In genomic region chr9:113219972-113220371, GRCh38 we compare ENCODE assay signal across 8 cellular contexts. TPM values are rescaled to one million over a fixed set of nuclear protein-coding genes. Genes with fewer than 3 reads are reported as not detected.
DNase-seq lines count a peak whose midpoint lies in the region; ATAC-seq and TF ChIP-seq lines count a peak whose summit lies in the region.

No MANE protein-coding gene starts in this region.

- intact Hi-C loops in PC-9 (cut with micrococcal nuclease; ENCODE audit: unreplicated experiment) (loop anchor here (2.0 to 5.0 kb wide), 3 partner anchors 55 to 362 kb away; partner anchors contain the start of genes CDC26 and PRPF4), psoas muscle (cut with DNase I) (loop anchor here (2.0 kb wide), 1 partner anchor 55 kb away; the partner anchor contains the start of genes CDC26 (in 2 of the 2) and PRPF4 (in 2 of the 2))

- H3K27me3 ChIP-seq in PC-9 (ENCODE audit: insufficient read depth, low read depth) (no peaks in the 10 kb centered on the region), psoas muscle (ENCODE audit: insufficient read depth in 3 of 3, low read length in 2 of 3) (no peaks in the 10 kb centered on the region)

- DNase-seq in stimulated activated CD4-positive, alpha-beta T cell treated with anti-CD3 and anti-CD28 coated beads, Interleukin-2, amount 100 ng/mL, for 48 hours = peak; percentile 3 to 6
- no peak for DNase-seq in stimulated activated CD4-positive, alpha-beta T cell treated with anti-CD3 and anti-CD28 coated beads, Interleukin-4, amount 100 ng/mL, for 1 hour
- no peak for DNase-seq in PC-9
- no peak for DNase-seq in epithelial cell of prostate (ENCODE audit: low read depth, low spot score)
- no peak for DNase-seq in psoas muscle
- no peak for DNase-seq in anterior cingulate cortex (lab: John Stamatoyannopoulos, UW)
- no peak for DNase-seq in ecto neural progenitor cell (ENCODE audit: low spot score)

- H3K4me1 ChIP-seq in PC-9 (replicated peaks; ENCODE audit: insufficient read depth) = peaks cover 29% of the 10 kb centered on the region
- peaks cover 22% of the 10 kb centered on the region for H3K4me1 ChIP-seq in psoas muscle

- peaks cover 65% of the 10 kb centered on the region for H3K79me2 ChIP-seq in PC-9 (ENCODE audit: low read depth)

- H3K4me3 ChIP-seq in PC-9 = peak overlapping the region; percentile 79
- H3K4me3 ChIP-seq in psoas muscle = peak overlapping the region; percentile 79

- no peaks in the 10 kb centered on the region; the same call in 1 of the 2 replicates for H3F3A ChIP-seq in PC-9 (ENCODE audit: insufficient read depth, low read depth)

- H3K27ac ChIP-seq in PC-9 (no peak overlapping the region), epithelial cell of prostate (peak overlapping the region; percentile 72), psoas muscle (peak overlapping the region; percentile 91)

- H2AFZ ChIP-seq in PC-9 = no peak overlapping the region

- TF ChIP-seq CTCF in PC-9 (conservative IDR thresholded peaks at IDR 0.05) = no peak
- no peak for TF ChIP-seq CTCF in psoas muscle (IDR thresholded peaks at IDR 0.05)

- no peaks in the 10 kb centered on the region for H3K9me3 ChIP-seq in PC-9 (ENCODE audit: insufficient read depth, low read depth)
- H3K9me3 ChIP-seq in psoas muscle = no peaks in the 10 kb centered on the region

- H3K9me2 ChIP-seq in PC-9 (ENCODE audit: insufficient read depth) = no peaks in the 10 kb centered on the region

- no peaks in the 10 kb centered on the region for H4K20me1 ChIP-seq in PC-9 (ENCODE audit: insufficient read depth)

- ATAC-seq in HG02870 (IDR thresholded peaks at IDR 0.05; ENCODE audit: unreplicated experiment) (peak; percentile 49), psoas muscle (no peak)

- POLR2A ChIA-PET in PC-9 (lab: Charles Lee; ENCODE audit: unreplicated experiment) = interaction anchor here (0.6 to 0.7 kb wide), 3 partner anchors 151 to 1342 kb away, joined by 4 to 5 read pairs (median 4); no protein-coding TSS in a partner anchor

- 18 to 30% (median 20%) methylated on average over 1 of the region's 1 CpG for WGBS in psoas muscle, 3 donors

- peak overlapping the region; percentile 100 for H3K4me2 ChIP-seq in PC-9

- CTCF ChIA-PET in PC-9 (lab: Charles Lee) = interaction anchor here (0.6 to 2.2 kb wide), 2 partner anchors 55 to 374 kb away, joined by 5 to 9 read pairs; partner anchors contain the start of genes CDC26 and PRPF4

- no TSS peak for BruUV-seq in PC-9 (replicated peaks; lab: Mats Ljungman, UMichigan)

- peaks cover 4% of the 10 kb centered on the region; the same call in 1 of the 2 replicates for H3K36me3 ChIP-seq in PC-9 (ENCODE audit: low read depth)
- peaks cover 0 to 10% of the 10 kb centered on the region in 2 donors for H3K36me3 ChIP-seq in psoas muscle (ENCODE audit: insufficient read depth in 1 of 2, low read depth in 1 of 2)

RNA-seq across cellular contexts. Expression of gene FKBP15, which starts 1.1 kb away (rescaled TPM):
- total RNA-seq in PC-9 (2021) (23.3 and 33.5 TPM in 2 replicates), psoas muscle (10 to 100 TPM; 13.6 to 18.4 (median 17.9) TPM)
- 10 to 100 TPM; 10.5 to 15.8 (median 11.0) TPM for polyA plus RNA-seq in psoas muscle

RNA-seq across cellular contexts. Expression of gene SLC31A1, which starts 1.4 kb away (rescaled TPM):
- total RNA-seq in PC-9 (2021) (24.9 and 27.2 TPM in 2 replicates), psoas muscle (1 to 10 TPM; 4.1 to 6.7 (median 4.8) TPM)
- 10 to 100 TPM in 1 of 3 donors, 1 to 10 TPM in 2; 3.3 to 10.2 (median 9.5) TPM for polyA plus RNA-seq in psoas muscle

RNA-seq across cellular contexts. Expression of gene CDC26, which starts 55.4 kb away (rescaled TPM):
- total RNA-seq in PC-9 (2021) (40.4 and 43.4 TPM in 2 replicates), psoas muscle (10 to 100 TPM; 22.4 to 25.6 (median 24.0) TPM)
- 100 to 1,000 TPM in 1 of 3 donors, 10 to 100 TPM in 2; 53.2 to 112 (median 75.0) TPM for polyA plus RNA-seq in psoas muscle

RNA-seq across cellular contexts. Expression of gene PRPF4, which starts 55.5 kb away (rescaled TPM):
- total RNA-seq in PC-9 (2021) (31.6 and 36.3 TPM in 2 replicates), psoas muscle (10 to 100 TPM; 10.9 to 22.5 (median 19.8) TPM)
- polyA plus RNA-seq in psoas muscle = 10 to 100 TPM; 12.2 to 33.4 (median 30.4) TPM

Comparison
In these comparisons a context has a peak if more than half of its experiments do, and no peak if none do; other contexts are left out.
1. DNase-seq: peak in stimulated activated CD4-positive, alpha-beta T cell treated with anti-CD3 and anti-CD28 coated beads, Interleukin-2, amount 100 ng/mL, for 48 hours (2 of 2); none in stimulated activated CD4-positive, alpha-beta T cell treated with anti-CD3 and anti-CD28 coated beads, Interleukin-4, amount 100 ng/mL, for 1 hour (single experiment), PC-9 (0 of 2), epithelial cell of prostate (single experiment), psoas muscle (0 of 2), anterior cingulate cortex (0 of 58) and ecto neural progenitor cell (single experiment).